1 cellular context compared by ENCODE assay signal in genomic region chr2:158142568-158143332, GRCh38.
TF ChIP-seq lines count a peak whose summit lies in the region.

No MANE protein-coding gene starts in this region.

TF ChIP-seq in K562, 482 proteins besides CTCF, POLR2A, EP300 and RAD21 (continued from another document):
- TF ChIP-seq E2F8 (IDR thresholded peaks at IDR 0.05; ENCODE audit: low read depth, partially characterized antibody) (no peak), ZNF384 (IDR thresholded peaks at IDR 0.05; ENCODE audit: low read depth, low read length) (no peak), MYC (IDR thresholded peaks at IDR 0.05; ENCODE audit: low read depth, low read length) (no peak), MYC (CRISPR knock-in tag; IDR thresholded peaks at IDR 0.05; ENCODE audit: borderline replicate concordance, low read depth) (no peak), ZNF764 (CRISPR knock-in tag; IDR thresholded peaks at IDR 0.05; ENCODE audit: low read depth) (no peak), ZBTB49 (CRISPR knock-in tag; IDR thresholded peaks at IDR 0.05; ENCODE audit: borderline replicate concordance) (no peak), SMAD3 (CRISPR knock-in tag; conservative IDR thresholded peaks at IDR 0.05) (0 out of 2 replicates have a peak, but pooled peaks have one; percentile 40), ZNF124 (CRISPR knock-in tag; IDR thresholded peaks at IDR 0.05) (no peak), CHD4 (IDR thresholded peaks at IDR 0.05; ENCODE audit: insufficient read depth, insufficient replicate concordance, low read depth, low read length, poor library complexity, severe bottlenecking) (peak; percentile 47), CAMTA2 (CRISPR knock-in tag; conservative IDR thresholded peaks at IDR 0.05) (no peak), ZFP36 (IDR thresholded peaks at IDR 0.05; ENCODE audit: low read depth, low read length, partially characterized antibody) (peak; percentile 37), CBFA2T3 (IDR thresholded peaks at IDR 0.05) (peak; percentile 40; the same call in 1 of the 2 replicates), ATF3 (IDR thresholded peaks at IDR 0.05) (peak; percentile 77; the same call in 1 of the 2 replicates), ATF3 (CRISPR knock-in tag; conservative IDR thresholded peaks at IDR 0.05) (no peak), NCOA2 (IDR thresholded peaks at IDR 0.05; ENCODE audit: partially characterized antibody in 2 of 2) (no peak), CBFA2T2 (conservative IDR thresholded peaks at IDR 0.05) (no peak), TEAD1 (CRISPR knock-in tag; IDR thresholded peaks at IDR 0.05) (peak in 1 of 2 experiments; percentile 93; a peak in 2 of 4 replicates), CBX3 (IDR thresholded peaks at IDR 0.05; ENCODE audit: borderline replicate concordance in 1 of 2, low read length in 2 of 2) (no peak), GABPB1 (CRISPR knock-in tag; IDR thresholded peaks at IDR 0.05) (no peak), NEUROD1 (IDR thresholded peaks at IDR 0.05; ENCODE audit: borderline replicate concordance, low read depth, low read length, partially characterized antibody) (no peak), FOXA3 (CRISPR knock-in tag; conservative IDR thresholded peaks at IDR 0.05 in 1 of 2, IDR thresholded peaks at IDR 0.05 in 1 of 2) (no peak), CGGBP1 (CRISPR knock-in tag; IDR thresholded peaks at IDR 0.05) (no peak), CREB3L1 (IDR thresholded peaks at IDR 0.05; ENCODE audit: borderline replicate concordance, low read depth) (no peak), IRF9 (tag; IDR thresholded peaks at IDR 0.05) (0 out of 2 replicates have a peak, but pooled peaks have one; percentile 18), IRF1 (CRISPR knock-in tag; IDR thresholded peaks at IDR 0.05; ENCODE audit: borderline replicate concordance) (no peak), FOSL1 (tag; conservative IDR thresholded peaks at IDR 0.05) (peak; percentile 55; the same call in 1 of the 2 replicates), ARID3B (CRISPR knock-in tag; IDR thresholded peaks at IDR 0.05; ENCODE audit: borderline replicate concordance) (no peak), JUN (IDR thresholded peaks at IDR 0.05; ENCODE audit: borderline replicate concordance, low read depth, low read length) (peak; percentile 58; the same call in 1 of the 2 replicates), JUN (CRISPR knock-in tag; IDR thresholded peaks at IDR 0.05; ENCODE audit: borderline replicate concordance) (no peak), U2AF2 (optimal IDR thresholded peaks at IDR 0.05; ENCODE audit: low read depth, low read length) (no peak), SMARCC2 (IDR thresholded peaks at IDR 0.05; ENCODE audit: low read depth) (no peak), SIN3A (IDR thresholded peaks at IDR 0.05; ENCODE audit: borderline replicate concordance in 2 of 2, control insufficient read depth in 1 of 2, low read depth in 2 of 2, low read length in 2 of 2) (no peak), ATF1 (CRISPR knock-in tag; IDR thresholded peaks at IDR 0.05) (no peak), ATF1 (tag; IDR thresholded peaks at IDR 0.05) (no peak), NFIX (CRISPR knock-in tag; IDR thresholded peaks at IDR 0.05; ENCODE audit: low read depth) (no peak), MAX (CRISPR knock-in tag; IDR thresholded peaks at IDR 0.05) (no peak), ZNF174 (CRISPR knock-in tag; IDR thresholded peaks at IDR 0.05) (no peak), RFX5 (IDR thresholded peaks at IDR 0.05; ENCODE audit: low read depth, low read length) (no peak), KDM1A (IDR thresholded peaks at IDR 0.05) (no peak), TCFL5 (CRISPR knock-in tag; conservative IDR thresholded peaks at IDR 0.05) (no peak), TBL1XR1 (IDR thresholded peaks at IDR 0.05; ENCODE audit: low read length in 2 of 2) (no peak), ZBTB2 (IDR thresholded peaks at IDR 0.05) (no peak), ZNF57 (CRISPR knock-in tag; IDR thresholded peaks at IDR 0.05) (no peak), ZBTB17 (CRISPR knock-in tag; IDR thresholded peaks at IDR 0.05) (no peak), BRF1 (IDR thresholded peaks at IDR 0.05; ENCODE audit: borderline replicate concordance, extremely low read depth, insufficient read length) (no peak), SPI1 (IDR thresholded peaks at IDR 0.05; ENCODE audit: borderline replicate concordance, low read depth, low read length) (peak; percentile 99), HDAC6 (IDR thresholded peaks at IDR 0.05; ENCODE audit: low read depth, low read length) (no peak), JUND (IDR thresholded peaks at IDR 0.05; ENCODE audit: borderline replicate concordance, low read depth, low read length) (peak; percentile 89), JUND (tag; IDR thresholded peaks at IDR 0.05; ENCODE audit: borderline replicate concordance, low read depth, low read length) (peak; percentile 90), RHOXF2B (CRISPR knock-in tag; conservative IDR thresholded peaks at IDR 0.05) (no peak), RB1 (IDR thresholded peaks at IDR 0.05; ENCODE audit: low read depth) (no peak)
